Comparison of ENCODE assay signal across 22 cellular contexts in genomic region chr2:106004854-106005253, GRCh38.
DNase-seq lines count a peak whose midpoint lies in the region; ATAC-seq and TF ChIP-seq lines count a peak whose summit lies in the region.
"Had no signal": no experiment of that assay in that cellular context is flagged by ENCODE, and none has a peak within 500 bp of the region (broad histone marks: within the 10 kb centered on the region; RNA-seq: fewer than 3 reads in every experiment).

No MANE protein-coding gene starts in this region.

- no peak overlapping the region for H3K27ac Mint-ChIP-seq in endodermal cell
- H3K27ac Mint-ChIP-seq in activated naive CD8-positive, alpha-beta T cell treated with anti-CD3 and anti-CD28 coated beads, Interleukin-2, amount 50 U/mL, for 24 hours, result no peak overlapping the region
- H3K27ac Mint-ChIP-seq in activated CD4-positive, alpha-beta memory T cell treated with anti-CD3 and anti-CD28 coated beads, Interleukin-2, amount 10 ng/mL, durations not matched to agents 7 days and 5 days, result no peak overlapping the region
- H3K27ac Mint-ChIP-seq: CD14-positive monocyte; CD4-positive, alpha-beta memory T cell; CD4-positive, CD25-positive, alpha-beta regulatory T cell; CD8-positive, alpha-beta memory T cell had no signal

- H3K9ac ChIP-seq in endodermal cell (ENCODE audit: extremely low read depth, low read length, poor library complexity, severe bottlenecking), result no peak overlapping the region
- H3K9ac ChIP-seq: BLaER1 had no signal

- CTCF ChIA-PET in HEK293 (lab: Yijun Ruan, JAX), result no interaction called here
- CTCF ChIA-PET in activated CD4-positive, alpha-beta memory T cell treated with anti-CD3 and anti-CD28 coated beads, Interleukin-2, amount 10 ng/mL, durations not matched to agents 7 days and 5 days (lab: Charles Lee), result no interaction called here

- H3K27ac ChIP-seq in HEK293 (ENCODE audit: extremely low read depth, low read depth, low read length), result no peak overlapping the region
- no peak overlapping the region for H3K27ac ChIP-seq in endodermal cell (ENCODE audit: low read depth, low read length)
- H3K27ac ChIP-seq: BLaER1 had no signal

- H3K4me3 ChIP-seq in HEK293 (ENCODE audit: low read depth, low read length), result no peak overlapping the region
- H3K4me3 ChIP-seq in endodermal cell (ENCODE audit: low read length), result peak overlapping the region; percentile 28
- H3K4me3 ChIP-seq: BLaER1 had no signal

- H3K4me3 Mint-ChIP-seq in endodermal cell, result no peak overlapping the region
- H3K4me3 Mint-ChIP-seq in activated naive CD8-positive, alpha-beta T cell treated with anti-CD3 and anti-CD28 coated beads, Interleukin-2, amount 50 U/mL, for 24 hours, result no peak overlapping the region
- no peak overlapping the region for H3K4me3 Mint-ChIP-seq in activated CD4-positive, alpha-beta memory T cell treated with anti-CD3 and anti-CD28 coated beads, Interleukin-2, amount 10 ng/mL, durations not matched to agents 7 days and 5 days
- H3K4me3 Mint-ChIP-seq: CD14-positive monocyte; CD4-positive, alpha-beta memory T cell; CD4-positive, CD25-positive, alpha-beta regulatory T cell; CD8-positive, alpha-beta memory T cell had no signal

- 100% methylated on average over 1 of the region's 1 CpG; no CpG with 5 or more reads in 1 of the 2 experiments for WGBS in endodermal cell (ENCODE audit: insufficient coverage in 1 of 2, insufficient read length in 1 of 2), 2 experiments

- peaks cover 75% of the 10 kb centered on the region for H3K9me3 Mint-ChIP-seq in endodermal cell
- H3K9me3 Mint-ChIP-seq in activated naive CD8-positive, alpha-beta T cell treated with anti-CD3 and anti-CD28 coated beads, Interleukin-2, amount 50 U/mL, for 24 hours, result peaks cover 51% of the 10 kb centered on the region
- H3K9me3 Mint-ChIP-seq in activated CD4-positive, alpha-beta memory T cell treated with anti-CD3 and anti-CD28 coated beads, Interleukin-2, amount 10 ng/mL, durations not matched to agents 7 days and 5 days, result peaks cover 39% of the 10 kb centered on the region

- H3K9me3 ChIP-seq in HEK293 (ENCODE audit: control insufficient read depth, insufficient read depth, low read depth, low read length) (no peaks in the 10 kb centered on the region; the same call in 1 of the 2 replicates), endodermal cell (ENCODE audit: control insufficient read depth, low read length) (peaks cover 77% of the 10 kb centered on the region)
- H3K9me3 ChIP-seq: BE2C had no signal

- DNase-seq in OCI-M1 (lab: John Stamatoyannopoulos, UW), result peak; percentile 15
- no peak for DNase-seq in endodermal cell
- DNase-seq in activated naive CD8-positive, alpha-beta T cell treated with anti-CD3 and anti-CD28 coated beads, Interleukin-2, amount 50 U/mL, for 24 hours, result no peak
- no peak for DNase-seq in NCI-H82 (lab: John Stamatoyannopoulos, UW)
- DNase-seq in activated CD4-positive, alpha-beta memory T cell treated with anti-CD3 and anti-CD28 coated beads, Interleukin-2, amount 10 ng/mL, durations not matched to agents 7 days and 5 days, result no peak
- DNase-seq: 8988T; ACHN; BE2C; C1 segment of cervical spinal cord; CD4-positive, alpha-beta memory T cell; CD8-positive, alpha-beta memory T cell; COR-L47; DMS 273 treated with DMSO at 0.1 percent for 48 hours; DMS153; DMS79; DND-41; EL; GDM1 had no signal

- no peaks in the 10 kb centered on the region for H3K4me1 ChIP-seq in HEK293 (ENCODE audit: control insufficient read depth, insufficient read depth, low read length)
- no peaks in the 10 kb centered on the region for H3K4me1 ChIP-seq in endodermal cell (ENCODE audit: control insufficient read depth, insufficient read depth, low read length)
- H3K4me1 ChIP-seq: BE2C, BLaER1 had no signal

- TF ChIP-seq CTCF in HEK293 (tag by site-specific recombination; IDR thresholded peaks at IDR 0.05) (no peak), endodermal cell (conservative IDR thresholded peaks at IDR 0.05) (no peak)

- no peaks in the 10 kb centered on the region for H3K4me1 Mint-ChIP-seq in endodermal cell
- no peaks in the 10 kb centered on the region for H3K4me1 Mint-ChIP-seq in activated naive CD8-positive, alpha-beta T cell treated with anti-CD3 and anti-CD28 coated beads, Interleukin-2, amount 50 U/mL, for 24 hours
- no peaks in the 10 kb centered on the region for H3K4me1 Mint-ChIP-seq in activated CD4-positive, alpha-beta memory T cell treated with anti-CD3 and anti-CD28 coated beads, Interleukin-2, amount 10 ng/mL, durations not matched to agents 7 days and 5 days
- H3K4me1 Mint-ChIP-seq: CD14-positive monocyte; CD4-positive, CD25-positive, alpha-beta regulatory T cell; CD8-positive, alpha-beta memory T cell had no signal

- ATAC-seq in activated naive CD8-positive, alpha-beta T cell treated with anti-CD3 and anti-CD28 coated beads, Interleukin-2, amount 50 U/mL, for 24 hours, result no peak

- H3K27me3 ChIP-seq in endodermal cell (ENCODE audit: control insufficient read depth, insufficient read depth, low read length, poor library complexity, severe bottlenecking), result no peaks in the 10 kb centered on the region
- H3K27me3 ChIP-seq: BE2C, BLaER1 had no signal

- no peaks in the 10 kb centered on the region for H3K27me3 Mint-ChIP-seq in endodermal cell (ENCODE audit: insufficient read depth)
- no peaks in the 10 kb centered on the region for H3K27me3 Mint-ChIP-seq in activated naive CD8-positive, alpha-beta T cell treated with anti-CD3 and anti-CD28 coated beads, Interleukin-2, amount 50 U/mL, for 24 hours
- peaks cover 11% of the 10 kb centered on the region for H3K27me3 Mint-ChIP-seq in activated CD4-positive, alpha-beta memory T cell treated with anti-CD3 and anti-CD28 coated beads, Interleukin-2, amount 10 ng/mL, durations not matched to agents 7 days and 5 days
- H3K27me3 Mint-ChIP-seq: CD4-positive, alpha-beta memory T cell had no signal

- POLR2A ChIA-PET in HEK293 (lab: Yijun Ruan, JAX), result no interaction called here
- POLR2A ChIA-PET in activated CD4-positive, alpha-beta memory T cell treated with anti-CD3 and anti-CD28 coated beads, Interleukin-2, amount 10 ng/mL, durations not matched to agents 7 days and 5 days (lab: Charles Lee), result interaction anchor here (0.5 kb wide), 1 partner anchor 243 kb away, joined by 3 read pairs; no protein-coding TSS in a partner anchor

- H3K36me3 Mint-ChIP-seq in endodermal cell (ENCODE audit: low read depth), result peaks cover 19% of the 10 kb centered on the region
- H3K36me3 Mint-ChIP-seq in activated naive CD8-positive, alpha-beta T cell treated with anti-CD3 and anti-CD28 coated beads, Interleukin-2, amount 50 U/mL, for 24 hours (ENCODE audit: low read depth), result peaks cover 14% of the 10 kb centered on the region
- H3K36me3 Mint-ChIP-seq in activated CD4-positive, alpha-beta memory T cell treated with anti-CD3 and anti-CD28 coated beads, Interleukin-2, amount 10 ng/mL, durations not matched to agents 7 days and 5 days (ENCODE audit: low read depth), result peaks cover 19% of the 10 kb centered on the region
- H3K36me3 Mint-ChIP-seq: CD14-positive monocyte had no signal

- H3K36me3 ChIP-seq in HEK293 (ENCODE audit: control insufficient read depth in 2 of 2, insufficient read depth in 1 of 2, low read length in 2 of 2), result no peaks in the 10 kb centered on the region
- no peaks in the 10 kb centered on the region for H3K36me3 ChIP-seq in endodermal cell (ENCODE audit: control insufficient read depth, insufficient read depth, low read length)
- H3K36me3 ChIP-seq: BE2C, BLaER1 had no signal

TF ChIP-seq in HEK293, 187 proteins besides CTCF, POLR2A, EP300 and RAD21:
- no peak for TF ChIP-seq GLIS1 (tag by site-specific recombination; IDR thresholded peaks at IDR 0.05)
- 0 out of 2 replicates have a peak, but pooled peaks have one; percentile 22 for TF ChIP-seq TRIM28 (IDR thresholded peaks at IDR 0.05; ENCODE audit: borderline replicate concordance, low read length)
- peak; percentile 98 for TF ChIP-seq SETDB1 (IDR thresholded peaks at IDR 0.05; ENCODE audit: insufficient read length, low read length)
- no peak for TF ChIP-seq ZNF560 (tag by site-specific recombination; IDR thresholded peaks at IDR 0.05; ENCODE audit: borderline replicate concordance)
